In the genomic region with DNA sequence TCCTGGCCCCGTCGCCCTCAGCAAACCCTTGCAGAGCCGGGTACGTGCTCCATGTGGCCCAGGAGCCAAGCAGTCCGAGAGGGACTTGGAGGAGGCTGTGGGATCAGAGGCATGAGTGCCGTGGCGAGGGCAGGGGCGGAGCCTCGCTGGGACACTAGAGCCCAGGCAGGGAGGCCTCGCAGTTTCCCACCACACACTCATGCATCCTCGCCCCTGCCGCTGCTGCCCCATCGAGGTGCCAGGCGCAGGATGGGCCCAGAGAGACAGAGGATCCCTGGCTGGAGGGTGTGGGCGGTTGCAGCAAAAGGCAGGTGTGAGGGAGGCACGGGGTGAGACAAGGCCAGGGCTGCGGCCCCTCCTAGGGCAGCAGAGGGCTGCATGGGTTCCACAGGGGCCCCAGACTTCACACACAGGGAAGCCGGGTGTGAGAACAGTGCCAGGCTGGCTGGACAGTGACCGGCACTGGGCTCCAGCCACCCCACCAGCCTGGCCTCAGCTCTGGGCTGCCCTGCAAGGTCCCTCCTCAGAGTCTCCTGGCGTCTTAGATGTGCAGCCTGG, we compare ENCODE assay signal across 13 cellular contexts. TPM values are rescaled to one million over a fixed set of nuclear protein-coding genes. Genes with fewer than 3 reads are reported as not detected.
DNase-seq lines count a peak whose midpoint lies in the region; ATAC-seq and TF ChIP-seq lines count a peak whose summit lies in the region.
"Had no signal": no experiment of that assay in that cellular context is flagged by ENCODE, and none has a peak within 500 bp of the region (broad histone marks: within the 10 kb centered on the region; RNA-seq: fewer than 3 reads in every experiment).

No MANE protein-coding gene starts in this region.

- intact Hi-C loops in lower lobe of right lung (cut with DNase I), result no loop called here

- peaks cover 34% of the 10 kb centered on the region for H3K36me3 Mint-ChIP-seq in brain

- H3K4me1 Mint-ChIP-seq in brain, result peaks cover 76% of the 10 kb centered on the region

- no peak overlapping the region for H3K4me3 ChIP-seq in HEK293 (ENCODE audit: low read depth, low read length)
- H3K4me3 ChIP-seq in lower lobe of right lung, result peak overlapping the region; percentile 4
- peak overlapping the region in 1 of 2 donors; percentile 29 for H3K4me3 ChIP-seq in stomach smooth muscle (ENCODE audit: low read length in 2 of 2)
- H3K4me3 ChIP-seq: K562 had no signal

- H3K9me3 ChIP-seq in HEK293 (ENCODE audit: control insufficient read depth, insufficient read depth, low read depth, low read length) (no peaks in the 10 kb centered on the region), lower lobe of right lung (no peaks in the 10 kb centered on the region), stomach smooth muscle (ENCODE audit: control insufficient read depth in 2 of 2, low read length in 2 of 2) (no peaks in the 10 kb centered on the region)

- H3K9ac ChIP-seq in stomach smooth muscle (ENCODE audit: low read length in 2 of 2), result no peak overlapping the region

- no peak for ATAC-seq in lower lobe of right lung
- ATAC-seq in HG02759 (IDR thresholded peaks at IDR 0.05; ENCODE audit: unreplicated experiment), result no peak
- no peak for ATAC-seq in HG02938 (IDR thresholded peaks at IDR 0.05; ENCODE audit: unreplicated experiment)

- peaks cover 6% of the 10 kb centered on the region for H3K27me3 Mint-ChIP-seq in brain

- H3K27me3 ChIP-seq in lower lobe of right lung (ENCODE audit: low read depth), result no peaks in the 10 kb centered on the region
- no peaks in the 10 kb centered on the region for H3K27me3 ChIP-seq in stomach smooth muscle (ENCODE audit: control insufficient read depth in 1 of 2, insufficient read depth in 2 of 2, low read length in 2 of 2)

- POLR2A ChIA-PET in HEK293 (lab: Yijun Ruan, JAX), result interaction anchor here (0.6 kb wide), 1 partner anchor 156 kb away, joined by 5 read pairs; no protein-coding TSS in a partner anchor

- no peak for DNase-seq in lower lobe of right lung
- no peak for DNase-seq in KG1 (lab: John Stamatoyannopoulos, UW)
- DNase-seq in NOMO-1 treated with dmso at 0.1 percent for 144 hours (lab: John Stamatoyannopoulos, UW; ENCODE audit: unreplicated experiment), result no peak
- DNase-seq: activated CD4-positive, CD25-positive, alpha-beta regulatory T cell; effector memory CD4-positive, alpha-beta T cell; NCI-H2081 treated with DMSO at 0.1 percent for 48 hours had no signal

- H3K4me1 ChIP-seq in HEK293 (ENCODE audit: control insufficient read depth, insufficient read depth, low read length) (peaks cover 5% of the 10 kb centered on the region; the same call in 1 of the 2 replicates), lower lobe of right lung (peaks cover 71% of the 10 kb centered on the region), stomach smooth muscle (ENCODE audit: control insufficient read depth, insufficient read depth, low read length) (peaks cover 80% of the 10 kb centered on the region)

- peak overlapping the region in 1 of 5 experiments; percentile 40 for H3K4me3 Mint-ChIP-seq in brain

- no peaks in the 10 kb centered on the region for H3K9me3 Mint-ChIP-seq in brain

- peaks cover 0 to 46% of the 10 kb centered on the region in 2 experiments; a peak in 1 of 3 replicates for H3K36me3 ChIP-seq in HEK293 (ENCODE audit: control insufficient read depth in 2 of 2, insufficient read depth in 1 of 2, low read length in 2 of 2)
- H3K36me3 ChIP-seq in lower lobe of right lung, result peaks cover 37% of the 10 kb centered on the region
- peaks cover 11 to 15% of the 10 kb centered on the region in 2 donors for H3K36me3 ChIP-seq in stomach smooth muscle (ENCODE audit: control insufficient read depth in 2 of 2, insufficient read depth in 2 of 2, low read length in 2 of 2)

- H3K27ac ChIP-seq in HEK293 (ENCODE audit: extremely low read depth, low read depth, low read length) (no peak overlapping the region), lower lobe of right lung (peak overlapping the region; percentile 88), stomach smooth muscle (ENCODE audit: low read length) (peak overlapping the region; percentile 95)

- CTCF ChIA-PET in HEK293 (lab: Yijun Ruan, JAX), result no interaction called here

- peak overlapping the region; percentile 70 to 95 (median 94) for H3K27ac Mint-ChIP-seq in brain

- no peak for TF ChIP-seq CTCF in HEK293 (tag by site-specific recombination; IDR thresholded peaks at IDR 0.05)
- no peak for TF ChIP-seq CTCF in brain (conservative IDR thresholded peaks at IDR 0.05)
- TF ChIP-seq CTCF in lower lobe of right lung (IDR thresholded peaks at IDR 0.05), result no peak

TF ChIP-seq in HEK293, 187 proteins besides CTCF, POLR2A, EP300 and RAD21:
- TF ChIP-seq ZNF529 (tag by site-specific recombination; IDR thresholded peaks at IDR 0.05; ENCODE audit: insufficient replicate concordance) (no peak), ZFHX2 (tag by site-specific recombination; conservative IDR thresholded peaks at IDR 0.05) (0 out of 2 replicates have a peak, but pooled peaks have one; percentile 7)

RNA-seq across cellular contexts. Expression of a gene that starts 7.7 kb away (rescaled TPM):
- 76.8 TPM for polyA plus RNA-seq in brain (ENCODE audit: insufficient read depth, low read depth, low replicate concordance)
- 65.1 TPM for total RNA-seq in lower lobe of right lung

RNA-seq across cellular contexts. Expression of a gene that starts 25.0 kb away (rescaled TPM):
- not detected for polyA plus RNA-seq in brain (ENCODE audit: insufficient read depth, low read depth, low replicate concordance)
- not detected for total RNA-seq in lower lobe of right lung
- total RNA-seq: RPMI7951 had no signal
- polyA plus RNA-seq: K562 had no signal

RNA-seq across cellular contexts. Expression of a gene that starts 36.8 kb away (rescaled TPM):
- not detected for polyA plus RNA-seq in brain (ENCODE audit: insufficient read depth, low read depth, low replicate concordance)
- total RNA-seq in lower lobe of right lung, result 0.44 TPM
- total RNA-seq: RPMI7951 had no signal
- polyA plus RNA-seq: K562 had no signal
